1 cellular context compared by ENCODE assay signal in genomic region chr11:33682019-33682418, GRCh38.
TF ChIP-seq lines count a peak whose summit lies in the region.

No MANE protein-coding gene starts in this region.

TF ChIP-seq in IMR-90, 13 proteins besides CTCF, POLR2A, EP300 and RAD21:
- TF ChIP-seq MAFK (IDR thresholded peaks at IDR 0.05; ENCODE audit: low read depth, low read length) (no peak), BHLHE40 (IDR thresholded peaks at IDR 0.05; ENCODE audit: low read depth, low read length) (no peak), SMC3 (IDR thresholded peaks at IDR 0.05; ENCODE audit: low read depth, low read length) (no peak), MAZ (IDR thresholded peaks at IDR 0.05; ENCODE audit: borderline replicate concordance, low read depth, low read length) (no peak), MXI1 (IDR thresholded peaks at IDR 0.05; ENCODE audit: borderline replicate concordance, low read depth, low read length) (no peak), ELK1 (IDR thresholded peaks at IDR 0.05; ENCODE audit: borderline replicate concordance, low read depth, low read length) (no peak), RFX5 (IDR thresholded peaks at IDR 0.05; ENCODE audit: low read depth, low read length) (no peak), RCOR1 (IDR thresholded peaks at IDR 0.05; ENCODE audit: insufficient replicate concordance, low read length) (no peak), CHD1 (IDR thresholded peaks at IDR 0.05; ENCODE audit: low read depth, low read length) (no peak), NFE2L2 (IDR thresholded peaks at IDR 0.05; ENCODE audit: low read depth, low read length) (no peak)
TF ChIP-seq in IMR-90: peak in this region for 0.
